12 cellular contexts compared by ENCODE assay signal in genomic region chr9:127629468-127630081, GRCh38. TPM values are rescaled to one million over a fixed set of nuclear protein-coding genes. Genes with fewer than 3 reads are reported as not detected.
DNase-seq lines count a peak whose midpoint lies in the region; ATAC-seq and TF ChIP-seq lines count a peak whose summit lies in the region.
"Had no signal": no experiment of that assay in that cellular context is flagged by ENCODE, and none has a peak within 500 bp of the region (broad histone marks: within the 10 kb centered on the region; RNA-seq: fewer than 3 reads in every experiment).

No MANE protein-coding gene starts in this region.

- intact Hi-C loops in Right ventricle myocardium superior (cut with DNase I), result no loop called here
- intact Hi-C loops in sciatic nerve (cut with DNase I), result no loop called here
- intact Hi-C loops in PC-9 (cut with micrococcal nuclease; ENCODE audit: unreplicated experiment), result no loop called here

- TF ChIP-seq CTCF in GM23338 (conservative IDR thresholded peaks at IDR 0.05; ENCODE audit: low read depth in 2 of 2) (peak; percentile 31 to 51; a peak in 3 of 4 replicates), WERI-Rb-1 (IDR thresholded peaks at IDR 0.05; ENCODE audit: low read depth, low read length) (peak; percentile 39; the same call in 1 of the 2 replicates), PC-9 (conservative IDR thresholded peaks at IDR 0.05) (no peak)

- H3K36me3 Mint-ChIP-seq in GM23338 (ENCODE audit: low read depth) (no peaks in the 10 kb centered on the region), T-cell (no peaks in the 10 kb centered on the region)
- H3K36me3 Mint-ChIP-seq: stimulated activated naive B cell treated with anti-CD40 and anti-IgM and Interleukin-4, amounts not matched to agents 10 μg/mL and 1 μg/mL and 100 μg/mL, for 72 hours had no signal

- H3K27ac Mint-ChIP-seq in GM23338, result no peak overlapping the region
- H3K27ac Mint-ChIP-seq in T-cell, result no peak overlapping the region
- H3K27ac Mint-ChIP-seq: stimulated activated naive B cell treated with anti-CD40 and anti-IgM and Interleukin-4, amounts not matched to agents 10 μg/mL and 1 μg/mL and 100 μg/mL, for 72 hours had no signal

- H3F3A ChIP-seq in GM23338 (replicated peaks; ENCODE audit: low read depth) (0 out of 2 replicates have a peak, but pooled peaks cover 5% of the 10 kb centered on the region), PC-9 (ENCODE audit: insufficient read depth, low read depth) (no peaks in the 10 kb centered on the region)

- H3K79me2 ChIP-seq in GM23338 (replicated peaks; ENCODE audit: insufficient read depth) (peaks cover 54% of the 10 kb centered on the region), PC-9 (ENCODE audit: low read depth) (no peaks in the 10 kb centered on the region)

- H2AFZ ChIP-seq in GM23338, result no peak overlapping the region
- H2AFZ ChIP-seq in PC-9, result no peak overlapping the region

- BruUV-seq in PC-9 (replicated peaks; lab: Mats Ljungman, UMichigan), result no TSS peak

- ATAC-seq in GM23338 (peak; percentile 80), Right ventricle myocardium superior (ENCODE audit: poor library complexity) (peak; percentile 23), sciatic nerve (peak; percentile 28), T-cell (replicated peaks in 1 of 4) (no peak)
- ATAC-seq: stimulated activated naive B cell treated with anti-CD40 and anti-IgM and Interleukin-4, amounts not matched to agents 10 μg/mL and 1 μg/mL and 100 μg/mL, for 72 hours had no signal

- peaks cover 32% of the 10 kb centered on the region for H3K4me1 ChIP-seq in GM23338 (ENCODE audit: insufficient read depth)
- H3K4me1 ChIP-seq in PC-9 (replicated peaks; ENCODE audit: insufficient read depth), result no peaks in the 10 kb centered on the region

- H3K27me3 Mint-ChIP-seq in GM23338 (ENCODE audit: insufficient read depth, low read depth, poor library complexity), result peaks cover 12% of the 10 kb centered on the region
- H3K27me3 Mint-ChIP-seq in T-cell, result no peaks in the 10 kb centered on the region

- H3K4me2 ChIP-seq in GM23338 (peak overlapping the region; percentile 38), PC-9 (no peak overlapping the region)

- DNase-seq in GM23338 (ENCODE audit: low spot score) (peak; percentile 57), WERI-Rb-1 (no peak), Right ventricle myocardium superior (no peak), sciatic nerve (ENCODE audit: low spot score) (peak; percentile 53), T-cell (no peak), NOMO-1 treated with DMSO at 0.1 percent for 48 hours (lab: John Stamatoyannopoulos, UW; ENCODE audit: unreplicated experiment) (no peak), PC-9 (no peak)
- DNase-seq: anterior cingulate cortex; DMS 273 treated with DMSO at 0.1 percent for 48 hours; stimulated activated naive B cell treated with anti-CD40 and anti-IgM and Interleukin-4, amounts not matched to agents 10 μg/mL and 1 μg/mL and 100 μg/mL, for 72 hours had no signal

- H3K4me3 Mint-ChIP-seq in GM23338 (no peak overlapping the region; the same call in 2 of the 3 replicates), T-cell (no peak overlapping the region)
- H3K4me3 Mint-ChIP-seq: stimulated activated naive B cell treated with anti-CD40 and anti-IgM and Interleukin-4, amounts not matched to agents 10 μg/mL and 1 μg/mL and 100 μg/mL, for 72 hours had no signal

- POLR2A ChIA-PET in T-cell (lab: Charles Lee) (no interaction called here), PC-9 (lab: Charles Lee; ENCODE audit: unreplicated experiment) (no interaction called here)

- H3K4me1 Mint-ChIP-seq in GM23338 (peaks cover 43% of the 10 kb centered on the region), T-cell (peaks cover 10 to 20% (median 13%) of the 10 kb centered on the region in 3 donors)
- H3K4me1 Mint-ChIP-seq: stimulated activated naive B cell treated with anti-CD40 and anti-IgM and Interleukin-4, amounts not matched to agents 10 μg/mL and 1 μg/mL and 100 μg/mL, for 72 hours had no signal

- H3K27me3 ChIP-seq in GM23338 (ENCODE audit: insufficient read depth), result no peaks in the 10 kb centered on the region
- H3K27me3 ChIP-seq in WERI-Rb-1 (ENCODE audit: insufficient read depth, low read depth, severe bottlenecking), result no peaks in the 10 kb centered on the region
- H3K27me3 ChIP-seq in PC-9 (ENCODE audit: insufficient read depth, low read depth), result no peaks in the 10 kb centered on the region
- H3K27me3 ChIP-seq: esophagus muscularis mucosa had no signal

- no peaks in the 10 kb centered on the region for H3K36me3 ChIP-seq in GM23338 (ENCODE audit: insufficient read depth)
- peaks cover 6% of the 10 kb centered on the region for H3K36me3 ChIP-seq in WERI-Rb-1
- no peaks in the 10 kb centered on the region for H3K36me3 ChIP-seq in PC-9 (ENCODE audit: low read depth)
- H3K36me3 ChIP-seq: esophagus muscularis mucosa, neutrophil had no signal

- CTCF ChIA-PET in T-cell (lab: Charles Lee), result no interaction called here
- CTCF ChIA-PET in PC-9 (lab: Charles Lee), result no interaction called here

- H3K9me3 ChIP-seq in WERI-Rb-1 (ENCODE audit: severe bottlenecking) (no peaks in the 10 kb centered on the region), PC-9 (ENCODE audit: insufficient read depth, low read depth) (no peaks in the 10 kb centered on the region)
- H3K9me3 ChIP-seq: esophagus muscularis mucosa, neutrophil had no signal

- H3K9me3 Mint-ChIP-seq in GM23338 (no peaks in the 10 kb centered on the region), T-cell (no peaks in the 10 kb centered on the region)

- no peak overlapping the region for H3K4me3 ChIP-seq in GM23338
- no peak overlapping the region for H3K4me3 ChIP-seq in WERI-Rb-1 (ENCODE audit: low read depth, low read length)
- H3K4me3 ChIP-seq in PC-9, result no peak overlapping the region
- H3K4me3 ChIP-seq: esophagus muscularis mucosa had no signal

- H4K20me1 ChIP-seq in GM23338 (replicated peaks; ENCODE audit: insufficient read depth) (no peaks in the 10 kb centered on the region; the same call in 1 of the 2 replicates), PC-9 (ENCODE audit: insufficient read depth) (no peaks in the 10 kb centered on the region)

- 0 out of 2 replicates have a peak overlapping the region, but pooled peaks have one; percentile 69 for H3K27ac ChIP-seq in GM23338 (ENCODE audit: low read depth)
- H3K27ac ChIP-seq in WERI-Rb-1, result no peak overlapping the region
- no peak overlapping the region for H3K27ac ChIP-seq in PC-9
- H3K27ac ChIP-seq: esophagus muscularis mucosa, neutrophil had no signal

- no peaks in the 10 kb centered on the region for H3K9me2 ChIP-seq in GM23338 (ENCODE audit: insufficient read depth)
- no peaks in the 10 kb centered on the region for H3K9me2 ChIP-seq in PC-9 (ENCODE audit: insufficient read depth)

TF ChIP-seq in GM23338, 12 proteins besides CTCF, POLR2A, EP300 and RAD21 (continues in another document):
- no peak for TF ChIP-seq CREB1 (CRISPR knock-in tag; IDR thresholded peaks at IDR 0.05; ENCODE audit: low read depth)
- no peak for TF ChIP-seq NANOG (IDR thresholded peaks at IDR 0.05; ENCODE audit: borderline replicate concordance)

RNA-seq across cellular contexts. Expression of gene STXBP1, which starts 17.5 kb away (rescaled TPM):
- total RNA-seq in GM23338 (2014; rRNA removed; shearing (Covaris generic)), result 48.6 and 76.4 TPM in 2 replicates
- 45.8 and 50.4 TPM in 2 replicates for polyA plus RNA-seq in GM23338 (2016; fragmentation: Nextera tagmentation; extraction: Ambion mirVana)
- total RNA-seq in Right ventricle myocardium superior, result 50.9 TPM
- 113 TPM for total RNA-seq in sciatic nerve
- 10 to 100 TPM in 4 of 5 donors, 1 to 10 TPM in 1; 3.8 to 18.2 (median 17.3) TPM for total RNA-seq in T-cell
- total RNA-seq in PC-9 (2021), result 35.1 and 44.0 TPM in 2 replicates

Comparison
In these comparisons a context has a peak if more than half of its experiments do, and no peak if none do; other contexts are left out.
1. ATAC-seq: peak in GM23338 (single experiment), Right ventricle myocardium superior (single experiment) and sciatic nerve (single experiment); none in T-cell (0 of 4).
2. DNase-seq: peak in GM23338 (single experiment) and sciatic nerve (single experiment); none in WERI-Rb-1 (single experiment), Right ventricle myocardium superior (single experiment), T-cell (0 of 34), NOMO-1 treated with DMSO at 0.1 percent for 48 hours (single experiment) and PC-9 (0 of 2).